In the genomic region with DNA sequence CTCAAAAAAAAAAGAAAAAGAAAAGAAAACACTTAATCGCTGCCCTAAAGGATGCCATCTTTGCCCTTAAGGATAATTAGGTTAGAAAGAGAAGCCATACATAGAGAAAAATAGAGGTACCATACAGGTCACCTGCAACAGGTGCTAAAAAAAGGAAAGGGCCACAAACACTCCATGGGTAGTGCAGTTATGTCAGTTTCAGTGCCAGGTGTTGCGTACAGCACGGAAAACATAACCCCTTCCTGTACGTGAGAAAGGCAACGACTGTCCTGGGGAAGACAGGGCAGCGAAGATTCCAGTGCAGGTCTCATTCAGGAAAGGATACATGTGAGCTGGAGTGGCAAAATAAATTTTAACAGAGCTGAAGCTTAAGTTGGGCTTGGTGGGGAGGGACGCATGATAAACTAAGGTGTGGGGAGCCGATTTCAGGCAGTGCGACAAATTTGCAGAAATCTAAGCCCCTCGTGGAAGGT, we compare ENCODE assay signal across 8 cellular contexts. TPM values are rescaled to one million over a fixed set of nuclear protein-coding genes. Genes with fewer than 3 reads are reported as not detected.
A peak's percentile ranks its signal among the peaks of the same experiment; 100 is the strongest.
DNase-seq lines count a peak whose midpoint lies in the region; ATAC-seq and TF ChIP-seq lines count a peak whose summit lies in the region.

No MANE protein-coding gene starts in this region.

- CTCF ChIA-PET in activated CD8-positive, alpha-beta T cell treated with anti-CD3 and anti-CD28 coated beads, Interleukin-2, amount 10 ng/mL, durations not matched to agents 7 days and 5 days (lab: Charles Lee), result interaction anchor here (1.0 to 3.4 kb wide), 7 partner anchors 11 to 1056 kb away, joined by 3 to 28 read pairs (median 4); partner anchors contain the start of genes CSRNP2 and POU6F1

- H3K4me1 ChIP-seq in stomach, result peaks cover 20 to 43% (median 32%) of the 10 kb centered on the region in 4 donors

- H3K9me3 ChIP-seq in iPS-18c (ENCODE audit: control insufficient read depth, insufficient read depth, low read length), result no peaks in the 10 kb centered on the region
- H3K9me3 ChIP-seq in stomach, result no peaks in the 10 kb centered on the region

- peaks cover 2% of the 10 kb centered on the region for H3K27me3 Mint-ChIP-seq in activated CD8-positive, alpha-beta T cell treated with anti-CD3 and anti-CD28 coated beads, Interleukin-2, amount 10 ng/mL, durations not matched to agents 7 days and 5 days (ENCODE audit: low read depth)

- peak overlapping the region; percentile 100 for H3K27ac Mint-ChIP-seq in activated CD8-positive, alpha-beta T cell treated with anti-CD3 and anti-CD28 coated beads, Interleukin-2, amount 10 ng/mL, durations not matched to agents 7 days and 5 days

- no peak for TF ChIP-seq EP300 in stomach (IDR thresholded peaks at IDR 0.05)

- 6 to 12% (median 8%) methylated on average over 10 of the region's 10 CpGs for WGBS in stomach, 5 donors

- H3K36me3 ChIP-seq in stomach, result peaks cover 28 to 33% (median 31%) of the 10 kb centered on the region in 4 donors

- H3K4me3 ChIP-seq in iPS-18c (ENCODE audit: insufficient read depth, low read depth, low read length) (peak overlapping the region; percentile 55), stomach (peak overlapping the region; percentile 54 to 99 (median 73))

- peak overlapping the region; percentile 72 to 100 (median 100) for H3K27ac ChIP-seq in stomach

- TF ChIP-seq POLR2A in stomach (IDR thresholded peaks at IDR 0.05), result no peak

- H3K4me1 Mint-ChIP-seq in activated CD8-positive, alpha-beta T cell treated with anti-CD3 and anti-CD28 coated beads, Interleukin-2, amount 10 ng/mL, durations not matched to agents 7 days and 5 days (ENCODE audit: low read depth), result peaks cover 37% of the 10 kb centered on the region

- H3K27me3 ChIP-seq in stomach, result no peaks in the 10 kb centered on the region

- POLR2A ChIA-PET in activated CD8-positive, alpha-beta T cell treated with anti-CD3 and anti-CD28 coated beads, Interleukin-2, amount 10 ng/mL, durations not matched to agents 7 days and 5 days (lab: Charles Lee), result interaction anchor here (0.6 to 3.4 kb wide), 25 partner anchors 8 to 474 kb away, joined by 3 to 31 read pairs (median 4); partner anchors contain the start of genes ATF1, CSRNP2, LETMD1 and POU6F1

- intact Hi-C loops in stomach (cut with DNase I; ENCODE audit: low total_unique reads), result no loop called here

- TF ChIP-seq CTCF in stomach (IDR thresholded peaks at IDR 0.05), result no peak

- ATAC-seq in HG03342 (IDR thresholded peaks at IDR 0.05; ENCODE audit: unreplicated experiment), result peak; percentile 2
- peak; percentile 11 for ATAC-seq in activated CD8-positive, alpha-beta T cell treated with anti-CD3 and anti-CD28 coated beads, Interleukin-2, amount 10 ng/mL, durations not matched to agents 7 days and 5 days
- no peak for ATAC-seq in HG02852 (IDR thresholded peaks at IDR 0.05; ENCODE audit: unreplicated experiment)

- peak; percentile 57 for DNase-seq in NCI-H2171 treated with DMSO at 0.1 percent for 48 hours (lab: John Stamatoyannopoulos, UW)
- no peak for DNase-seq in NCI-H2171 (lab: John Stamatoyannopoulos, UW)
- DNase-seq in activated CD8-positive, alpha-beta T cell treated with anti-CD3 and anti-CD28 coated beads, Interleukin-2, amount 10 ng/mL, durations not matched to agents 7 days and 5 days, result no peak
- DNase-seq in stomach, result peak; percentile 50
- no peak for DNase-seq in stimulated activated CD4-positive, alpha-beta T cell treated with anti-CD3 and anti-CD28 coated beads, Interleukin-1b, Interleukin-23, amount 100 ng/mL, for 48 hours

- H3K9me3 Mint-ChIP-seq in activated CD8-positive, alpha-beta T cell treated with anti-CD3 and anti-CD28 coated beads, Interleukin-2, amount 10 ng/mL, durations not matched to agents 7 days and 5 days (ENCODE audit: insufficient read depth), result no peaks in the 10 kb centered on the region

- H3K36me3 Mint-ChIP-seq in activated CD8-positive, alpha-beta T cell treated with anti-CD3 and anti-CD28 coated beads, Interleukin-2, amount 10 ng/mL, durations not matched to agents 7 days and 5 days (ENCODE audit: low read depth), result peaks cover 39% of the 10 kb centered on the region

- peak overlapping the region; percentile 96 for H3K4me3 Mint-ChIP-seq in activated CD8-positive, alpha-beta T cell treated with anti-CD3 and anti-CD28 coated beads, Interleukin-2, amount 10 ng/mL, durations not matched to agents 7 days and 5 days

RNA-seq across cellular contexts. Expression of gene DAZAP2, which starts 0.6 kb away (rescaled TPM):
- 100 to 1,000 TPM; 186 TPM for total RNA-seq in activated CD8-positive, alpha-beta T cell treated with anti-CD3 and anti-CD28 coated beads, Interleukin-2, amount 10 ng/mL, durations not matched to agents 7 days and 5 days
- 100 to 1,000 TPM in 3 of 5 donors, 10 to 100 TPM in 2; 37.4 to 149 (median 144) TPM for total RNA-seq in stomach
- polyA plus RNA-seq in stomach, result 100 to 1,000 TPM; 141 to 547 (median 311) TPM

RNA-seq across cellular contexts. Expression of gene POU6F1, which starts 20.2 kb away (rescaled TPM):
- 1 to 10 TPM; 1.3 to 2.2 TPM for total RNA-seq in activated CD8-positive, alpha-beta T cell treated with anti-CD3 and anti-CD28 coated beads, Interleukin-2, amount 10 ng/mL, durations not matched to agents 7 days and 5 days
- 10 to 100 TPM in 3 of 5 donors, 1 to 10 TPM in 2; 5.9 to 16.8 (median 12.9) TPM for total RNA-seq in stomach
- polyA plus RNA-seq in stomach, result 1 to 10 TPM; 3.8 to 5.7 (median 5.1) TPM

RNA-seq across cellular contexts. Expression of gene SMAGP, which starts 32.1 kb away (rescaled TPM):
- total RNA-seq in activated CD8-positive, alpha-beta T cell treated with anti-CD3 and anti-CD28 coated beads, Interleukin-2, amount 10 ng/mL, durations not matched to agents 7 days and 5 days, result 1 to 10 TPM; 4.3 to 4.7 TPM
- 10 to 100 TPM in 4 of 5 donors, 1 to 10 TPM in 1; 2.3 to 74.9 (median 26.8) TPM for total RNA-seq in stomach
- 10 to 100 TPM; 22.7 to 30.3 (median 28.4) TPM for polyA plus RNA-seq in stomach

Comparison
In these comparisons a context has a peak if more than half of its experiments do, and no peak if none do; other contexts are left out.
1. DNase-seq: peak in NCI-H2171 treated with DMSO at 0.1 percent for 48 hours (single experiment) and stomach (single experiment); none in NCI-H2171 (single experiment), activated CD8-positive, alpha-beta T cell treated with anti-CD3 and anti-CD28 coated beads, Interleukin-2, amount 10 ng/mL, durations not matched to agents 7 days and 5 days (single experiment) and stimulated activated CD4-positive, alpha-beta T cell treated with anti-CD3 and anti-CD28 coated beads, Interleukin-1b, Interleukin-23, amount 100 ng/mL, for 48 hours (single experiment).